Comparison of ENCODE assay signal across 12 cellular contexts in genomic region chrX:3697220-3697684, GRCh38. TPM values are rescaled to one million over a fixed set of nuclear protein-coding genes. Genes with fewer than 3 reads are reported as not detected.
DNase-seq lines count a peak whose midpoint lies in the region; ATAC-seq, FAIRE-seq and TF ChIP-seq lines count a peak whose summit lies in the region.
"Had no signal": no experiment of that assay in that cellular context is flagged by ENCODE, and none has a peak within 500 bp of the region (broad histone marks: within the 10 kb centered on the region; RNA-seq: fewer than 3 reads in every experiment).

No MANE protein-coding gene starts in this region.

- H3K27me3 Mint-ChIP-seq in astrocyte (ENCODE audit: low read depth, unreplicated experiment): no peaks in the 10 kb centered on the region
- H3K27me3 Mint-ChIP-seq: CD4-positive, alpha-beta T cell had no signal

- no peak for FAIRE-seq in astrocyte (lab: Jason Lieb, UNC)
- FAIRE-seq: frontal cortex had no signal

- WGBS in mesendoderm (ENCODE audit: extremely low coverage, insufficient coverage, low lambda C conversion rate): no CpG with 5 or more reads among the region's 9 CpGs
- 61 to 67% methylated on average over 8 to 9 of the region's 9 CpGs for WGBS in tibial nerve, 2 donors

- intact Hi-C loops in left ventricle myocardium inferior (cut with micrococcal nuclease): no loop called here
- intact Hi-C loops in Right ventricle myocardium superior (cut with DNase I): no loop called here

- peaks cover 5% of the 10 kb centered on the region for H3K36me3 Mint-ChIP-seq in astrocyte (ENCODE audit: low read depth, unreplicated experiment)

- H3K79me1 ChIP-seq in mesendoderm (ENCODE audit: low read length): peaks cover 1% of the 10 kb centered on the region

- H2BK15ac ChIP-seq in mesendoderm (replicated peaks; ENCODE audit: low read depth): no peak overlapping the region

- H3K4me3 Mint-ChIP-seq in astrocyte (ENCODE audit: unreplicated experiment): no peak overlapping the region
- H3K4me3 Mint-ChIP-seq: CD4-positive, alpha-beta T cell had no signal

- no peak overlapping the region for H3K18ac ChIP-seq in mesendoderm (ENCODE audit: low read length)

- no peak overlapping the region for H2AFZ ChIP-seq in astrocyte (ENCODE audit: low read depth, low read length)

- H3K4ac ChIP-seq in mesendoderm (ENCODE audit: low read depth, low read length): no peak overlapping the region

- H3K79me2 ChIP-seq in astrocyte (ENCODE audit: insufficient read depth, low read length): peaks cover 23% of the 10 kb centered on the region
- H3K79me2 ChIP-seq in mesendoderm (ENCODE audit: control insufficient read depth, insufficient read depth, low read length): peaks cover 17% of the 10 kb centered on the region

- peaks cover 13% of the 10 kb centered on the region for H3K4me1 Mint-ChIP-seq in astrocyte (ENCODE audit: low read depth, unreplicated experiment)

- no peak overlapping the region for H3K9ac ChIP-seq in astrocyte (ENCODE audit: low read length)
- no peak overlapping the region for H3K9ac ChIP-seq in mesendoderm (ENCODE audit: low read length)

- DNase-seq in left ventricle myocardium inferior: no peak
- DNase-seq in Right ventricle myocardium superior: no peak
- peak; percentile 14 for DNase-seq in astrocyte (ENCODE audit: low read depth)
- DNase-seq in mesendoderm: peak; percentile 22
- no peak for DNase-seq in tibial nerve (ENCODE audit: low spot score in 2 of 2)
- no peak for DNase-seq in NK-92 treated with Interleukin-12 subunit alpha and Interleukin-12 subunit beta, amount 100 ng/mL, for 24 hours (lab: John Stamatoyannopoulos, UW)
- no peak for DNase-seq in kidney tubule cell (ENCODE audit: low spot score)
- DNase-seq: CD4-positive, alpha-beta T cell; stimulated activated CD4-positive, alpha-beta T cell treated with anti-CD3 and anti-CD28 coated beads, Interleukin-1b, Interleukin-23, amount 100 ng/mL, for 48 hours had no signal

- H3K27me3 ChIP-seq in left ventricle myocardium inferior (ENCODE audit: low read depth): no peaks in the 10 kb centered on the region
- H3K27me3 ChIP-seq in astrocyte (ENCODE audit: insufficient read depth, low read length): no peaks in the 10 kb centered on the region
- H3K27me3 ChIP-seq in mesendoderm (ENCODE audit: insufficient read depth, low read length, poor library complexity): no peaks in the 10 kb centered on the region
- H3K27me3 ChIP-seq in tibial nerve: no peaks in the 10 kb centered on the region
- H3K27me3 ChIP-seq: ascending aorta had no signal

- no peak overlapping the region for H2BK120ac ChIP-seq in mesendoderm (ENCODE audit: low read depth, low read length)

- H3K9me3 Mint-ChIP-seq in astrocyte (ENCODE audit: unreplicated experiment): no peaks in the 10 kb centered on the region
- H3K9me3 Mint-ChIP-seq: CD4-positive, alpha-beta T cell had no signal

- H2AK5ac ChIP-seq in mesendoderm (ENCODE audit: low read length): no peak overlapping the region

- peaks cover 14% of the 10 kb centered on the region for H3K4me1 ChIP-seq in left ventricle myocardium inferior
- H3K4me1 ChIP-seq in astrocyte (ENCODE audit: insufficient read depth, low read length): peaks cover 11% of the 10 kb centered on the region
- H3K4me1 ChIP-seq in mesendoderm (ENCODE audit: control insufficient read depth, low read depth, low read length): no peaks in the 10 kb centered on the region
- peaks cover 0 to 38% (median 15%) of the 10 kb centered on the region in 4 donors for H3K4me1 ChIP-seq in tibial nerve

- H3K4me2 ChIP-seq in astrocyte (ENCODE audit: low read length) (peak overlapping the region; percentile 76), mesendoderm (ENCODE audit: low read length) (no peak overlapping the region)

- no peak overlapping the region for H4K8ac ChIP-seq in mesendoderm (ENCODE audit: low read depth, low read length)

- peaks cover 35% of the 10 kb centered on the region for H4K20me1 ChIP-seq in astrocyte (ENCODE audit: insufficient read depth, low read length)

- H3K4me3 ChIP-seq in left ventricle myocardium inferior (peak overlapping the region; percentile 4), astrocyte (ENCODE audit: insufficient read depth, low read depth, low read length) (no peak overlapping the region), mesendoderm (ENCODE audit: low read length) (no peak overlapping the region), tibial nerve (no peak overlapping the region)
- H3K4me3 ChIP-seq: ascending aorta had no signal

- peak overlapping the region; percentile 75 for H3K27ac Mint-ChIP-seq in astrocyte (ENCODE audit: unreplicated experiment)

- H3K36me3 ChIP-seq in left ventricle myocardium inferior (no peaks in the 10 kb centered on the region), astrocyte (ENCODE audit: insufficient read depth, low read length) (no peaks in the 10 kb centered on the region), mesendoderm (ENCODE audit: control insufficient read depth, insufficient read depth, low read length) (no peaks in the 10 kb centered on the region), tibial nerve (no peaks in the 10 kb centered on the region)
- H3K36me3 ChIP-seq: ascending aorta had no signal

- TF ChIP-seq POLR2A in tibial nerve (IDR thresholded peaks at IDR 0.05): no peak

- no peak overlapping the region for H4K5ac ChIP-seq in mesendoderm (ENCODE audit: low read length)

- TF ChIP-seq CTCF in left ventricle myocardium inferior (IDR thresholded peaks at IDR 0.05; ENCODE audit: borderline replicate concordance): no peak
- no peak for TF ChIP-seq CTCF in astrocyte (IDR thresholded peaks at IDR 0.05; ENCODE audit: insufficient read depth, low read depth, low read length)
- no peak for TF ChIP-seq CTCF in tibial nerve (IDR thresholded peaks at IDR 0.05)

- H3K23ac ChIP-seq in mesendoderm (ENCODE audit: low read length): no peak overlapping the region

- H2BK5ac ChIP-seq in mesendoderm (ENCODE audit: low read length): no peak overlapping the region

- no peak overlapping the region for H3K56ac ChIP-seq in mesendoderm (ENCODE audit: low read length)

- ATAC-seq in Right ventricle myocardium superior (ENCODE audit: poor library complexity) (no peak), GM18511 (IDR thresholded peaks at IDR 0.05; ENCODE audit: unreplicated experiment) (no peak)

- H3K9me3 ChIP-seq in left ventricle myocardium inferior (replicated peaks) (no peaks in the 10 kb centered on the region), astrocyte (ENCODE audit: insufficient read depth, low read depth, low read length) (no peaks in the 10 kb centered on the region), tibial nerve (no peaks in the 10 kb centered on the region)
- H3K9me3 ChIP-seq: ascending aorta had no signal

- no peak for TF ChIP-seq EP300 in tibial nerve (IDR thresholded peaks at IDR 0.05)

- H3K27ac ChIP-seq in left ventricle myocardium inferior (replicated peaks) (peak overlapping the region; percentile 80), astrocyte (ENCODE audit: low read depth, low read length) (no peak overlapping the region), mesendoderm (ENCODE audit: low read depth, low read length) (no peak overlapping the region), tibial nerve (peak overlapping the region; percentile 68 to 87 (median 82))
- H3K27ac ChIP-seq: ascending aorta had no signal

RNA-seq across cellular contexts. Expression of gene PRKX, which starts 16.2 kb away (rescaled TPM):
- total RNA-seq in left ventricle myocardium inferior: 3.7 TPM
- total RNA-seq in Right ventricle myocardium superior: 4.8 TPM
- total RNA-seq in astrocyte: 19.8 and 27.3 TPM in 2 replicates
- polyA plus RNA-seq in mesendoderm (2013, experiment 1 of 2): 42.5 TPM
- 40.5 TPM for polyA plus RNA-seq in mesendoderm (2013, experiment 2 of 2)
- total RNA-seq in tibial nerve: 10 to 100 TPM; 32.2 to 37.8 (median 34.1) TPM

Comparison
In these comparisons a context has a peak if more than half of its experiments do, and no peak if none do; other contexts are left out.
1. DNase-seq: peak in astrocyte (single experiment) and mesendoderm (single experiment); none in left ventricle myocardium inferior (single experiment), Right ventricle myocardium superior (single experiment), tibial nerve (0 of 2), NK-92 treated with Interleukin-12 subunit alpha and Interleukin-12 subunit beta, amount 100 ng/mL, for 24 hours (single experiment) and kidney tubule cell (single experiment).
2. H3K27ac ChIP-seq: peak in left ventricle myocardium inferior (single experiment) and tibial nerve (4 of 4); none in astrocyte (single experiment) and mesendoderm (single experiment).